8 cellular contexts compared by ENCODE assay signal in genomic region chr19:57434386-57435061, GRCh38. TPM values are rescaled to one million over a fixed set of nuclear protein-coding genes. Genes with fewer than 3 reads are reported as not detected.
DNase-seq lines count a peak whose midpoint lies in the region; ATAC-seq and TF ChIP-seq lines count a peak whose summit lies in the region.

No MANE protein-coding gene starts in this region.

- DNase-seq in HFFc6 (peak; percentile 3), T-cell (peak in 2 of 34 experiments; percentile 1 to 26), right atrium auricular region (ENCODE audit: low spot score) (no peak), occipital lobe (lab: John Stamatoyannopoulos, UW) (no peak), head of caudate nucleus (no peak), MV-4-11 (lab: John Stamatoyannopoulos, UW) (no peak)

- H3K4me3 Mint-ChIP-seq in HFFc6 = peak overlapping the region; percentile 94
- peak overlapping the region; percentile 92 to 98 (median 97) for H3K4me3 Mint-ChIP-seq in T-cell

- H3K4me1 Mint-ChIP-seq in HFFc6 (ENCODE audit: low read depth) (peaks cover 24% of the 10 kb centered on the region), T-cell (peaks cover 23 to 32% (median 27%) of the 10 kb centered on the region in 3 donors)

- POLR2A ChIA-PET in T-cell (lab: Charles Lee) = no interaction called here

- H3K9me3 ChIP-seq in right atrium auricular region = no peaks in the 10 kb centered on the region

- peak overlapping the region in 1 of 2 donors; percentile 66 for H3K27ac ChIP-seq in right atrium auricular region
- peak overlapping the region in 11 of 21 experiments; percentile 29 to 87 (median 75) for H3K27ac ChIP-seq in skin epidermis

- peak overlapping the region; percentile 95 for H3K27ac Mint-ChIP-seq in HFFc6
- H3K27ac Mint-ChIP-seq in T-cell = peak overlapping the region; percentile 86 to 95

- peak in 3 of 4 experiments; percentile 2 to 7 (median 4) for ATAC-seq in T-cell (replicated peaks in 1 of 4)

- TF ChIP-seq CTCF in GM12875 (IDR thresholded peaks at IDR 0.05; ENCODE audit: borderline replicate concordance, insufficient read depth, low read depth, low read length) = no peak
- TF ChIP-seq CTCF in HFFc6 (IDR thresholded peaks at IDR 0.05) = no peak
- TF ChIP-seq CTCF in right atrium auricular region (IDR thresholded peaks at IDR 0.05) = no peak

- H3K36me3 Mint-ChIP-seq in HFFc6 (ENCODE audit: low read depth) (peaks cover 49% of the 10 kb centered on the region), T-cell (peaks cover 19% of the 10 kb centered on the region)

- intact Hi-C loops in head of caudate nucleus (cut with DNase I) = no loop called here

- H3K4me3 ChIP-seq in GM12875 (ENCODE audit: low read depth, low read length) (peak overlapping the region; percentile 87), right atrium auricular region (peak overlapping the region; percentile 77 to 86), skin epidermis (peak overlapping the region; percentile 66 to 95 (median 87))

- no peaks in the 10 kb centered on the region for H3K36me3 ChIP-seq in right atrium auricular region

- peaks cover 0 to 18% of the 10 kb centered on the region in 2 donors for H3K4me1 ChIP-seq in right atrium auricular region

- H3K27me3 ChIP-seq in right atrium auricular region = no peaks in the 10 kb centered on the region

- CTCF ChIA-PET in T-cell (lab: Charles Lee) = interaction anchor here in 1 of 2 donors (0.6 kb wide), 1 partner anchor 346 kb away, joined by 3 read pairs; no protein-coding TSS in a partner anchor

- H3K9me3 Mint-ChIP-seq in HFFc6 (peaks cover 19% of the 10 kb centered on the region), T-cell (peaks cover 3 to 14% (median 12%) of the 10 kb centered on the region in 3 donors)

- H3K27me3 Mint-ChIP-seq in HFFc6 (ENCODE audit: insufficient read depth) (no peaks in the 10 kb centered on the region; the same call in 1 of the 2 replicates), T-cell (no peaks in the 10 kb centered on the region)

RNA-seq across cellular contexts. Expression of gene ZNF749, which starts 0.6 kb away (rescaled TPM):
- total RNA-seq in HFFc6 (2021; fragmentation: NEBNext Ultra II Directional; extraction: Animal tissue kit (Norgen Biotek cat#: 25700)) = 1 to 10 TPM; 4.8 to 8.0 (median 6.6) TPM
- total RNA-seq in T-cell (10 to 100 TPM in 3 of 5 donors, 1 to 10 TPM in 2; 6.8 to 21.3 (median 18.2) TPM), right atrium auricular region (1 to 10 TPM; 1.1 to 3.5 TPM), occipital lobe (37.1 TPM)

RNA-seq across cellular contexts. Expression of gene VN1R1, which starts 22.4 kb away (rescaled TPM):
- under 1 TPM; 0.12 to 0.46 (median 0.17) TPM for total RNA-seq in HFFc6 (2021; fragmentation: NEBNext Ultra II Directional; extraction: Animal tissue kit (Norgen Biotek cat#: 25700))
- under 1 TPM in 3 of 5 donors, not detected in 2; 0.41 to 0.61 (median 0.53) TPM for total RNA-seq in T-cell
- total RNA-seq in right atrium auricular region = 1 to 10 TPM; 2.0 to 2.9 TPM
- 5.0 TPM for total RNA-seq in occipital lobe

RNA-seq across cellular contexts. Expression of gene ZNF17, which starts 23.6 kb away (rescaled TPM):
- total RNA-seq in HFFc6 (2021; fragmentation: NEBNext Ultra II Directional; extraction: Animal tissue kit (Norgen Biotek cat#: 25700)) = 1 to 10 TPM; 6.4 to 8.1 (median 7.0) TPM
- total RNA-seq in T-cell (10 to 100 TPM; 10.0 to 27.8 (median 21.2) TPM), right atrium auricular region (1 to 10 TPM; 5.6 to 8.4 TPM), occipital lobe (31.7 TPM)

RNA-seq across cellular contexts. Expression of gene ZNF772, which starts 42.8 kb away (rescaled TPM):
- total RNA-seq in HFFc6 (2021; fragmentation: NEBNext Ultra II Directional; extraction: Animal tissue kit (Norgen Biotek cat#: 25700)) = 1 to 10 TPM; 2.3 to 5.9 (median 4.7) TPM
- total RNA-seq in T-cell (10 to 100 TPM in 1 of 5 donors, 1 to 10 TPM in 4; 2.3 to 12.1 (median 9.4) TPM), right atrium auricular region (10 to 100 TPM; 14.9 to 17.3 TPM), occipital lobe (73.9 TPM)

RNA-seq across cellular contexts. Expression of gene ZNF548, which starts 44.9 kb away (rescaled TPM):
- 10 to 100 TPM in 1 of 6 experiments, 1 to 10 TPM in 5; 8.0 to 10.4 (median 9.2) TPM for total RNA-seq in HFFc6 (2021; fragmentation: NEBNext Ultra II Directional; extraction: Animal tissue kit (Norgen Biotek cat#: 25700))
- total RNA-seq in T-cell (100 to 1,000 TPM in 2 of 5 donors, 10 to 100 TPM in 3; 57.3 to 110 (median 82.8) TPM), right atrium auricular region (10 to 100 TPM; 11.1 to 18.3 TPM), occipital lobe (49.1 TPM)
